Comparison of ENCODE assay signal across 8 cellular contexts in the genomic region with DNA sequence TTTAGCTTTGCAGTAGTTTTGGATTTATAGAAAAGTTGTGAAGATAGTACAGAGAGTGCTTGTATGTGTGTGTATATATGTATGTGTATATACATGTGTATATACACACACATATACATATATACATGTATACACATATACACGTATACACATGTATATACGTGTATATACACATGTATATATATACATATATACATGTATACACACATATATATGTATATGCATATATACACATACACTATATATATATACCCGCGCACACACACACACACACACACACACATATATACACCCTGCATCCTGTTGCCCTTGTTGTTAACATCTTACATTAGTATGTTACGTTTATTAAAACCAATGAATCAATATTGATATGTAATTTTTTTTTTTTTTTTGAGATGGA.
"Had no signal": no experiment of that assay in that cellular context is flagged by ENCODE, and none has a peak within 500 bp of the region (broad histone marks: within the 10 kb centered on the region; RNA-seq: fewer than 3 reads in every experiment).

No MANE protein-coding gene starts in this region.

- H3K4me2 ChIP-seq: GM23338 had no signal

- FAIRE-seq: H1, H54 had no signal

- H2AFZ ChIP-seq: GM23338 had no signal

- H3K27ac ChIP-seq: HL-60 had no signal

- H3K27ac Mint-ChIP-seq: GM23338 had no signal

- H3K9me3 Mint-ChIP-seq: GM23338, H9 had no signal

- H3K4me3 Mint-ChIP-seq: GM23338, H9 had no signal

- H3K4me3 ChIP-seq: GM23338 had no signal

- DNase-seq: H9, HCEC 1CT, IMR-90, KBM-7 had no signal

- ATAC-seq: GM23338 had no signal
